9 cellular contexts compared by ENCODE assay signal in genomic region chr11:36500315-36500721, GRCh38. TPM values are rescaled to one million over a fixed set of nuclear protein-coding genes. Genes with fewer than 3 reads are reported as not detected.
DNase-seq lines count a peak whose midpoint lies in the region; ATAC-seq and TF ChIP-seq lines count a peak whose summit lies in the region.
"Had no signal": no experiment of that assay in that cellular context is flagged by ENCODE, and none has a peak within 500 bp of the region (broad histone marks: within the 10 kb centered on the region; RNA-seq: fewer than 3 reads in every experiment).

No MANE protein-coding gene starts in this region.

- peak overlapping the region; percentile 71 to 81 for H3K27ac ChIP-seq in ascending aorta

- peaks cover 14% of the 10 kb centered on the region for H3K4me1 Mint-ChIP-seq in activated T-helper 2 cell treated with anti-CD3 and anti-CD28 coated beads, Interferon-gamma antibody, Interleukin-2, Interleukin-4, amounts not matched to agents 10 μg/mL and 5 μg/mL and 100 μg/mL, durations not matched to agents 14 hours and 24 hours and 36 hours (ENCODE audit: low read depth)

- no peak overlapping the region for H3K4me3 ChIP-seq in ascending aorta

- no peak overlapping the region for H3K4me3 Mint-ChIP-seq in activated T-helper 2 cell treated with anti-CD3 and anti-CD28 coated beads, Interferon-gamma antibody, Interleukin-2, Interleukin-4, amounts not matched to agents 10 μg/mL and 5 μg/mL and 100 μg/mL, durations not matched to agents 14 hours and 24 hours and 36 hours (ENCODE audit: low read depth)
- H3K4me3 Mint-ChIP-seq: T-helper 1 cell treated with Interleukin-12 subunit alpha and Interleukin-12 subunit beta and Interleukin-4 antibody, amounts not matched to agents 30 μg/mL and 1 μg/mL, for 36 hours had no signal

- ATAC-seq in GM21528 (IDR thresholded peaks at IDR 0.05; ENCODE audit: low FRiP score, unreplicated experiment) (peak; percentile 86), left colon (peak; percentile 96)

- intact Hi-C loops in ascending aorta (cut with DNase I) (loop anchor here (5.0 kb wide), 2 partner anchors 43 to 213 kb away; partner anchors contain the start of gene COMMD9), left colon (cut with DNase I, micrococcal nuclease) (no loop called here)
- intact Hi-C loops in activated T-helper 2 cell treated with anti-CD3 and anti-CD28 coated beads, Interferon-gamma antibody, Interleukin-2, Interleukin-4, amounts not matched to agents 10 μg/mL and 5 μg/mL and 100 μg/mL, durations not matched to agents 14 hours and 24 hours and 36 hours (cut with micrococcal nuclease): no loop called here

- no peaks in the 10 kb centered on the region for H3K27me3 ChIP-seq in ascending aorta

- peak; percentile 96 for DNase-seq in ELR (ENCODE audit: low read depth)
- DNase-seq in HS-5 (ENCODE audit: low read depth): peak; percentile 82
- peak; percentile 22 to 75 for DNase-seq in ascending aorta (ENCODE audit: low spot score in 2 of 2)
- DNase-seq in left colon: peak in 1 of 2 donors; percentile 42
- no peak for DNase-seq in stimulated activated CD4-positive, alpha-beta T cell treated with anti-CD3 and anti-CD28 coated beads, Interleukin-1b, Interleukin-23, amount 100 ng/mL, for 48 hours
- no peak for DNase-seq in activated T-helper 2 cell treated with anti-CD3 and anti-CD28 coated beads, Interferon-gamma antibody, Interleukin-2, Interleukin-4, amounts not matched to agents 10 μg/mL and 5 μg/mL and 100 μg/mL, durations not matched to agents 14 hours and 24 hours and 36 hours (ENCODE audit: low spot score)
- no peak for DNase-seq in stimulated activated CD4-positive, alpha-beta T cell treated with anti-CD3 and anti-CD28 coated beads, Interleukin-15, amount 100 ng/mL, for 24 hours

- H3K27me3 Mint-ChIP-seq in activated T-helper 2 cell treated with anti-CD3 and anti-CD28 coated beads, Interferon-gamma antibody, Interleukin-2, Interleukin-4, amounts not matched to agents 10 μg/mL and 5 μg/mL and 100 μg/mL, durations not matched to agents 14 hours and 24 hours and 36 hours (ENCODE audit: low read depth): no peaks in the 10 kb centered on the region

- no peaks in the 10 kb centered on the region for H3K9me3 ChIP-seq in ascending aorta

- no peak for TF ChIP-seq CTCF in ascending aorta (IDR thresholded peaks at IDR 0.05)

- H3K36me3 ChIP-seq in ascending aorta: peaks cover 24 to 44% of the 10 kb centered on the region in 2 donors

- no peak overlapping the region for H3K27ac Mint-ChIP-seq in activated T-helper 2 cell treated with anti-CD3 and anti-CD28 coated beads, Interferon-gamma antibody, Interleukin-2, Interleukin-4, amounts not matched to agents 10 μg/mL and 5 μg/mL and 100 μg/mL, durations not matched to agents 14 hours and 24 hours and 36 hours
- H3K27ac Mint-ChIP-seq: T-helper 1 cell treated with Interleukin-12 subunit alpha and Interleukin-12 subunit beta and Interleukin-4 antibody, amounts not matched to agents 30 μg/mL and 1 μg/mL, for 36 hours had no signal

- H3K36me3 Mint-ChIP-seq in activated T-helper 2 cell treated with anti-CD3 and anti-CD28 coated beads, Interferon-gamma antibody, Interleukin-2, Interleukin-4, amounts not matched to agents 10 μg/mL and 5 μg/mL and 100 μg/mL, durations not matched to agents 14 hours and 24 hours and 36 hours (ENCODE audit: low read depth): peaks cover 42% of the 10 kb centered on the region

- H3K4me1 ChIP-seq in ascending aorta: peaks cover 6 to 25% of the 10 kb centered on the region in 2 donors

- no peaks in the 10 kb centered on the region for H3K9me3 Mint-ChIP-seq in activated T-helper 2 cell treated with anti-CD3 and anti-CD28 coated beads, Interferon-gamma antibody, Interleukin-2, Interleukin-4, amounts not matched to agents 10 μg/mL and 5 μg/mL and 100 μg/mL, durations not matched to agents 14 hours and 24 hours and 36 hours
- H3K9me3 Mint-ChIP-seq: T-helper 1 cell treated with Interleukin-12 subunit alpha and Interleukin-12 subunit beta and Interleukin-4 antibody, amounts not matched to agents 30 μg/mL and 1 μg/mL, for 36 hours had no signal

RNA-seq across cellular contexts. Expression of gene TRAF6, which starts 9.8 kb away (rescaled TPM):
- total RNA-seq in ascending aorta: 4.8 TPM
- total RNA-seq in left colon: 10 to 100 TPM; 11.7 to 15.1 TPM
- total RNA-seq in activated T-helper 2 cell treated with anti-CD3 and anti-CD28 coated beads, Interferon-gamma antibody, Interleukin-2, Interleukin-4, amounts not matched to agents 10 μg/mL and 5 μg/mL and 100 μg/mL, durations not matched to agents 14 hours and 24 hours and 36 hours: 9.0 and 10.2 TPM in 2 replicates

Comparison
In these comparisons a context has a peak if more than half of its experiments do, and no peak if none do; other contexts are left out.
1. DNase-seq: peak in ELR (single experiment), HS-5 (single experiment) and ascending aorta (2 of 2); none in stimulated activated CD4-positive, alpha-beta T cell treated with anti-CD3 and anti-CD28 coated beads, Interleukin-1b, Interleukin-23, amount 100 ng/mL, for 48 hours (single experiment), activated T-helper 2 cell treated with anti-CD3 and anti-CD28 coated beads, Interferon-gamma antibody, Interleukin-2, Interleukin-4, amounts not matched to agents 10 μg/mL and 5 μg/mL and 100 μg/mL, durations not matched to agents 14 hours and 24 hours and 36 hours (single experiment) and stimulated activated CD4-positive, alpha-beta T cell treated with anti-CD3 and anti-CD28 coated beads, Interleukin-15, amount 100 ng/mL, for 24 hours (single experiment).